Comparison of ENCODE assay signal across 1 cellular context in the genomic region with DNA sequence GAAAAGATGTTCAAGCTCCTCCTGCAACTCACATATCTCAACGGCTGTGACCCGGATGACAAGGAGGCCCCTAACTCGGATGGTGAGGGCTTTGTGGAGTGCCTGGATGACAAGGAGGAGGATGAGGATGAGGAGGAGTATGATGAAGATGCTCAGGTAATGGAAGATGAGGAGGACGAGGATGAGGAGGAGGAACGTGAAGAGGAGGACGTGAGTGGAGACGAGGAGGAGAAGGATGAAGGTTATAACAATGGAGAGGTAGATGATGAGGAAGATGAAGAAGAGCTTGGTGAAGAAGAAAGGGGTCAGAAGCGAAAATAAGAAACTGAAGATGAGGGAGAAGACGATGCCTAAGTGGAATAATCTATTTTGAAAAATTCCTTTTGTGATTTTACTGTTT.
TF ChIP-seq lines count a peak whose summit lies in the region.

No MANE protein-coding gene starts in this region.

TF ChIP-seq in HEK293, 187 proteins besides CTCF, POLR2A, EP300 and RAD21 (continued from another document):
- TF ChIP-seq ZNF335 (tag by site-specific recombination; conservative IDR thresholded peaks at IDR 0.05) (no peak), ZNF792 (tag by site-specific recombination; IDR thresholded peaks at IDR 0.05) (no peak)
TF ChIP-seq in HEK293: peak in this region for 1.
